32 cellular contexts compared by ENCODE assay signal in genomic region chr12:108060054-108060453, GRCh38.
"Had no signal": no experiment of that assay in that cellular context is flagged by ENCODE, and none has a peak within 500 bp of the region (broad histone marks: within the 10 kb centered on the region; RNA-seq: fewer than 3 reads in every experiment).

No MANE protein-coding gene starts in this region.

- H3K36me3 Mint-ChIP-seq: naive thymus-derived CD4-positive, alpha-beta T cell; natural killer cell; stimulated activated memory B cell treated with anti-CD40 and anti-IgM and Interleukin-4, amounts not matched to agents 10 μg/mL and 1 μg/mL and 100 μg/mL, for 72 hours; type B pancreatic cell had no signal

- H3K4me1 ChIP-seq: parathyroid adenoma, psoas muscle, right lobe of liver, spleen, suprapubic skin, testis, tibial artery, transverse colon, upper lobe of right lung, uterus had no signal

- H3K4me1 Mint-ChIP-seq: naive thymus-derived CD4-positive, alpha-beta T cell; natural killer cell; stimulated activated memory B cell treated with anti-CD40 and anti-IgM and Interleukin-4, amounts not matched to agents 10 μg/mL and 1 μg/mL and 100 μg/mL, for 72 hours; stimulated activated naive CD8-positive, alpha-beta T cell treated with anti-CD3 and anti-CD28 coated beads, Interleukin-15, amount 100 ng/mL, for 72 hours had no signal

- H3K27me3 ChIP-seq: neural progenitor cell, ovary, right lobe of liver, sigmoid colon, testis, transverse colon, uterus had no signal

- H3K36me3 ChIP-seq: neural progenitor cell, ovary, right lobe of liver, sigmoid colon, spleen, suprapubic skin, tibial artery, transverse colon, upper lobe of right lung, uterus had no signal

- H3K27ac Mint-ChIP-seq: naive thymus-derived CD4-positive, alpha-beta T cell; natural killer cell; nephron; neural progenitor cell; progenitor cell of endocrine pancreas; stimulated activated memory B cell treated with anti-CD40 and anti-IgM and Interleukin-4, amounts not matched to agents 10 μg/mL and 1 μg/mL and 100 μg/mL, for 72 hours; stimulated activated naive CD8-positive, alpha-beta T cell treated with anti-CD3 and anti-CD28 coated beads, Interleukin-15, amount 100 ng/mL, for 72 hours; type B pancreatic cell had no signal

- H3K4me3 Mint-ChIP-seq: naive thymus-derived CD4-positive, alpha-beta T cell; natural killer cell; nephron; neural progenitor cell; stimulated activated memory B cell treated with anti-CD40 and anti-IgM and Interleukin-4, amounts not matched to agents 10 μg/mL and 1 μg/mL and 100 μg/mL, for 72 hours; stimulated activated naive CD8-positive, alpha-beta T cell treated with anti-CD3 and anti-CD28 coated beads, Interleukin-15, amount 100 ng/mL, for 72 hours; type B pancreatic cell had no signal

- DNase-seq: naive thymus-derived CD4-positive, alpha-beta T cell; natural killer cell; occipital lobe; ovary; posterior cingulate gyrus; psoas muscle; right cardiac atrium; right lobe of liver; sigmoid colon; spleen; stimulated activated CD4-positive, alpha-beta T cell treated with anti-CD3 and anti-CD28 coated beads, Interleukin-12 subunit alpha, Interleukin-12 subunit beta, amount 100 ng/mL, for 4 hours; stimulated activated CD4-positive, alpha-beta T cell treated with anti-CD3 and anti-CD28 coated beads, Interleukin-1b, Interleukin-23, amount 100 ng/mL, for 48 hours; stimulated activated CD4-positive, alpha-beta T cell treated with anti-CD3 and anti-CD28 coated beads, Interleukin-4, amount 100 ng/mL, for 1 hour; stimulated activated CD4-positive, alpha-beta T cell treated with anti-CD3 and anti-CD28 coated beads, Interleukin-4, amount 100 ng/mL, for 4 hours; stimulated activated CD8-positive, alpha-beta memory T cell treated with anti-CD3 and anti-CD28 coated beads, Interleukin-4, amount 100 ng/mL, for 48 hours; stimulated activated naive CD4-positive, alpha-beta T cell; stimulated activated naive CD8-positive, alpha-beta T cell treated with anti-CD3 and anti-CD28 coated beads, Interleukin-15, amount 100 ng/mL, for 72 hours; stimulated activated naive CD8-positive, alpha-beta T cell treated with anti-CD3 and anti-CD28 coated beads, Interleukin-15, Interleukin-2, amounts not matched to agents 100 U/mL and 50 U/mL, for 24 hours; testis; tibial artery; transverse colon; upper lobe of right lung had no signal

- H3K9me3 Mint-ChIP-seq: natural killer cell; stimulated activated memory B cell treated with anti-CD40 and anti-IgM and Interleukin-4, amounts not matched to agents 10 μg/mL and 1 μg/mL and 100 μg/mL, for 72 hours; stimulated activated naive CD8-positive, alpha-beta T cell treated with anti-CD3 and anti-CD28 coated beads, Interleukin-15, amount 100 ng/mL, for 72 hours had no signal

- H3K4me3 ChIP-seq: neural progenitor cell, ovary, psoas muscle, right lobe of liver, sigmoid colon, skin epidermis, smooth muscle cell, spleen, suprapubic skin, testis, tibial artery, transverse colon, upper lobe of right lung, uterus had no signal

- ATAC-seq: naive thymus-derived CD4-positive, alpha-beta T cell; natural killer cell; psoas muscle; right cardiac atrium; right lobe of liver; stimulated activated memory B cell treated with anti-CD40 and anti-IgM and Interleukin-4, amounts not matched to agents 10 μg/mL and 1 μg/mL and 100 μg/mL, for 72 hours; stimulated activated naive CD8-positive, alpha-beta T cell treated with anti-CD3 and anti-CD28 coated beads, Interleukin-15, amount 100 ng/mL, for 72 hours; stimulated activated naive CD8-positive, alpha-beta T cell treated with anti-CD3 and anti-CD28 coated beads, Interleukin-15, Interleukin-2, amounts not matched to agents 100 U/mL and 50 U/mL, for 24 hours; upper lobe of right lung had no signal

- H3K27ac ChIP-seq: neural progenitor cell, ovary, parathyroid adenoma, psoas muscle, right lobe of liver, skin epidermis, spleen, suprapubic skin, testis, tibial artery, transverse colon, upper lobe of right lung, uterus had no signal

- H3K9me3 ChIP-seq: ovary, psoas muscle, right lobe of liver, sigmoid colon, suprapubic skin, testis, tibial artery, transverse colon, upper lobe of right lung, uterus had no signal
